In genomic region chr10:131805696-131806095, GRCh38 we compare ENCODE assay signal across 19 cellular contexts.
"Had no signal": no experiment of that assay in that cellular context is flagged by ENCODE, and none has a peak within 500 bp of the region (broad histone marks: within the 10 kb centered on the region; RNA-seq: fewer than 3 reads in every experiment).

No MANE protein-coding gene starts in this region.

- H3K9me3 Mint-ChIP-seq: memory B cell, natural killer cell, neural crest cell, type B pancreatic cell had no signal

- H3K4me1 Mint-ChIP-seq: memory B cell, natural killer cell had no signal

- H3K79me2 ChIP-seq: parathyroid adenoma had no signal

- H3K4me3 ChIP-seq: heart left ventricle, left lung, lower lobe of right lung, prostate gland, right lobe of liver, spleen, vagina had no signal

- DNase-seq: cerebellar nuclear complex; effector CD8-positive, alpha-beta T cell; left lung; lower lobe of right lung; natural killer cell; nucleus accumbens; spleen; stimulated activated CD4-positive, alpha-beta T cell treated with anti-CD3 and anti-CD28 coated beads, Interleukin-2, amount 100 ng/mL, for 24 hours; stimulated activated naive CD4-positive, alpha-beta T cell treated with Interleukin-2 at 50 U/mL for 16 hours had no signal

- H2AFZ ChIP-seq: parathyroid adenoma had no signal

- H3K9me3 ChIP-seq: left lung, lower lobe of right lung, prostate gland, right lobe of liver, spleen, vagina had no signal

- H3K36me3 Mint-ChIP-seq: memory B cell, mesothelial cell of epicardium, natural killer cell, type B pancreatic cell had no signal

- H3K4me1 ChIP-seq: heart left ventricle, left lung, lower lobe of right lung, parathyroid adenoma, prostate gland, spleen, vagina had no signal

- ATAC-seq: esophagus mucosa, left lung, natural killer cell, right lobe of liver had no signal

- H3K9ac ChIP-seq: parathyroid adenoma had no signal

- H3K27ac Mint-ChIP-seq: memory B cell, mesothelial cell of epicardium, natural killer cell, type B pancreatic cell had no signal

- H3K36me3 ChIP-seq: heart left ventricle, left lung, lower lobe of right lung, prostate gland, right lobe of liver, spleen, vagina had no signal

- H3K27ac ChIP-seq: heart left ventricle, left lung, lower lobe of right lung, parathyroid adenoma, prostate gland, right lobe of liver, spleen, vagina had no signal

- H3K4me3 Mint-ChIP-seq: memory B cell, mesothelial cell of epicardium, natural killer cell, neural crest cell, type B pancreatic cell had no signal

- H3K27me3 ChIP-seq: right lobe of liver, vagina had no signal
